In the genomic region with DNA sequence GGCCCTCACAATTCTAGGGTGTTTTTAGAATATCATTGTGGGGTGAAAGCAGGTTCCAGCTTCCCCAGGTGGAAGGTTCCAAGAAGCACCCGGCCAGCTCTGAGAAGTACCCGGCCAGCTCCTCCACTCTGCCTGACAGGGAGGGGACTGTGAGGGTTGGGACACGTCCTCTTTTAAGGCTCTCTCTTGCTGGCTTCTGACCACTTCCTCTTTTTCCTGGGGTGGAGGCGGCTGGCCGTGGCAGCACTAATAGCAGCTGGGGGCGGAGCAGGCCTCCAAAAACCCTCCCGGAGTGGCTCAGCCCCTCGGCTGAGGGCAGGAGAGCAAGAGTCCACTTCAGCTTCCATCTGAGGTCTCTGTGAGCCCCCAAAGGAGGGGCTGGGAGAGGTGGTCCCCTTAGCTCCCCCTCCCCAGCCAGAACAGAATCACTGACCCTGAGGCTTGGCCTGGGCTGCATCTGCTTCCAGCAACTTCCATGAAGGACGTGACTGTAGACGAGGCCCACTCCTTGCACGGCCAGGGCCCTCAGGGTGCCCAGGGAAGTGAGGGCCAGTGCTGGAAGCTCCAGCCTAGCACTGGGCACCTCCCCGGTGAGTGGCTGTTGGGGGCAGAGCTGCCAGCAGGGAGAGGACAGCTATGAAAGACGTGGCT, we compare ENCODE assay signal across 11 cellular contexts.
DNase-seq lines count a peak whose midpoint lies in the region; ATAC-seq lines count a peak whose summit lies in the region.
"Had no signal": no experiment of that assay in that cellular context is flagged by ENCODE, and none has a peak within 500 bp of the region (broad histone marks: within the 10 kb centered on the region; RNA-seq: fewer than 3 reads in every experiment).

No MANE protein-coding gene starts in this region.

- no peaks in the 10 kb centered on the region for H3K9me3 Mint-ChIP-seq in activated T-cell treated with anti-CD3 and anti-CD28 coated beads, Interleukin-2, amount 50 U/mL, for 24 hours
- H3K9me3 Mint-ChIP-seq: activated naive CD4-positive, alpha-beta T cell treated with anti-CD3 and anti-CD28 coated beads, Interleukin-2, amount 50 U/mL, for 72 hours had no signal

- H3K36me3 Mint-ChIP-seq in activated T-cell treated with anti-CD3 and anti-CD28 coated beads, Interleukin-2, amount 50 U/mL, for 24 hours (ENCODE audit: low read depth) = no peaks in the 10 kb centered on the region
- H3K36me3 Mint-ChIP-seq: activated naive CD4-positive, alpha-beta T cell treated with anti-CD3 and anti-CD28 coated beads, Interleukin-2, amount 50 U/mL, for 72 hours had no signal

- H3K27me3 ChIP-seq in layer of hippocampus (ENCODE audit: control insufficient read depth, insufficient read depth, low read length) = no peaks in the 10 kb centered on the region
- H3K27me3 ChIP-seq: ovary had no signal

- no peak overlapping the region for H3K27ac Mint-ChIP-seq in activated T-cell treated with anti-CD3 and anti-CD28 coated beads, Interleukin-2, amount 50 U/mL, for 24 hours
- H3K27ac Mint-ChIP-seq: activated naive CD4-positive, alpha-beta T cell treated with anti-CD3 and anti-CD28 coated beads, Interleukin-2, amount 50 U/mL, for 72 hours had no signal

- ATAC-seq in HG03103 (IDR thresholded peaks at IDR 0.05; ENCODE audit: low read depth, unreplicated experiment) = peak; percentile 80

- DNase-seq in AG20443 (ENCODE audit: low spot score) (peak; percentile 50), GM19240 (ENCODE audit: insufficient read length, low spot score) (peak; percentile 48), SKM-1 treated with dmso at 0.1 percent for 144 hours (lab: John Stamatoyannopoulos, UW; ENCODE audit: unreplicated experiment) (peak; percentile 96), NCI-H345 treated with DMSO at 0.1 percent for 48 hours (lab: John Stamatoyannopoulos, UW; ENCODE audit: unreplicated experiment) (no peak)
- DNase-seq in activated T-cell treated with anti-CD3 and anti-CD28 coated beads, Interleukin-2, amount 50 U/mL, for 24 hours = no peak
- no peak for DNase-seq in activated CD4-positive, alpha-beta T cell treated with anti-CD3 and anti-CD28 coated beads, Interleukin-2, amount 50 U/mL, for 4 hours
- DNase-seq: DND-41 had no signal

- H3K27ac ChIP-seq in layer of hippocampus (ENCODE audit: low read depth, low read length) = peak overlapping the region; percentile 71
- H3K27ac ChIP-seq: ovary had no signal

- peaks cover 8% of the 10 kb centered on the region for H3K4me1 Mint-ChIP-seq in activated T-cell treated with anti-CD3 and anti-CD28 coated beads, Interleukin-2, amount 50 U/mL, for 24 hours (ENCODE audit: low read depth)

- H3K27me3 Mint-ChIP-seq in activated T-cell treated with anti-CD3 and anti-CD28 coated beads, Interleukin-2, amount 50 U/mL, for 24 hours = no peaks in the 10 kb centered on the region

- no peak overlapping the region for H3K4me3 Mint-ChIP-seq in activated T-cell treated with anti-CD3 and anti-CD28 coated beads, Interleukin-2, amount 50 U/mL, for 24 hours

Comparison
In these comparisons a context has a peak if more than half of its experiments do, and no peak if none do; other contexts are left out.
1. DNase-seq: peak in AG20443 (single experiment), GM19240 (single experiment) and SKM-1 treated with dmso at 0.1 percent for 144 hours (single experiment); none in activated T-cell treated with anti-CD3 and anti-CD28 coated beads, Interleukin-2, amount 50 U/mL, for 24 hours (single experiment), NCI-H345 treated with DMSO at 0.1 percent for 48 hours (single experiment) and activated CD4-positive, alpha-beta T cell treated with anti-CD3 and anti-CD28 coated beads, Interleukin-2, amount 50 U/mL, for 4 hours (0 of 2).